8 cellular contexts compared by ENCODE assay signal in genomic region chr6:36875250-36875633, GRCh38. TPM values are rescaled to one million over a fixed set of nuclear protein-coding genes. Genes with fewer than 3 reads are reported as not detected.
A peak's percentile ranks its signal among the peaks of the same experiment; 100 is the strongest.
DNase-seq lines count a peak whose midpoint lies in the region; ATAC-seq and TF ChIP-seq lines count a peak whose summit lies in the region.

No MANE protein-coding gene starts in this region.

- H3K9me3 Mint-ChIP-seq in GM23338 (peaks cover 2% of the 10 kb centered on the region; the same call in 1 of the 3 replicates), T-cell (no peaks in the 10 kb centered on the region)

- H3K27ac ChIP-seq in GM23338 (ENCODE audit: low read depth): peak overlapping the region; percentile 95

- H3K4me1 ChIP-seq in GM23338 (ENCODE audit: insufficient read depth): peaks cover 10% of the 10 kb centered on the region

- no peaks in the 10 kb centered on the region for H4K20me1 ChIP-seq in GM23338 (replicated peaks; ENCODE audit: insufficient read depth)

- H3K27me3 Mint-ChIP-seq in GM23338 (ENCODE audit: insufficient read depth, low read depth, poor library complexity) (no peaks in the 10 kb centered on the region), T-cell (peaks cover 7 to 8% of the 10 kb centered on the region in 2 donors)

- DNase-seq in GM23338 (ENCODE audit: low spot score) (peak; percentile 34), T-cell (no peak), fibroblast of villous mesenchyme (ENCODE audit: low read depth) (no peak), skeletal muscle cell (ENCODE audit: low read depth) (no peak), germinal center (ENCODE audit: low spot score) (no peak), HuH-7.5 (ENCODE audit: low spot score) (no peak)

- H3K27ac Mint-ChIP-seq in GM23338: peak overlapping the region; percentile 100
- peak overlapping the region; percentile 99 to 100 for H3K27ac Mint-ChIP-seq in T-cell

- peaks cover 12% of the 10 kb centered on the region; the same call in 1 of the 2 replicates for H3K36me3 ChIP-seq in GM23338 (ENCODE audit: insufficient read depth)

- peaks cover 11% of the 10 kb centered on the region for H3K4me1 Mint-ChIP-seq in GM23338
- peaks cover 38 to 47% (median 42%) of the 10 kb centered on the region in 3 donors for H3K4me1 Mint-ChIP-seq in T-cell

- no peak for TF ChIP-seq CTCF in GM23338 (conservative IDR thresholded peaks at IDR 0.05; ENCODE audit: low read depth in 2 of 2)
- TF ChIP-seq CTCF in fibroblast of villous mesenchyme (IDR thresholded peaks at IDR 0.05; ENCODE audit: insufficient read depth, low read depth, low read length): no peak

- peak overlapping the region; percentile 30 for H2AFZ ChIP-seq in GM23338

- H3K4me3 ChIP-seq in GM23338 (peak overlapping the region; percentile 62), fibroblast of villous mesenchyme (ENCODE audit: low read depth, low read length) (peak overlapping the region; percentile 99), skeletal muscle cell (ENCODE audit: low read depth, low read length) (peak overlapping the region; percentile 89)

- CTCF ChIA-PET in T-cell (lab: Charles Lee): interaction anchor here (0.5 to 4.7 kb wide), 8 partner anchors 10 to 328 kb away, joined by 3 to 49 read pairs (median 4); partner anchors contain the start of gene C6orf89 (in 1 of the 2)

- H3K9me2 ChIP-seq in GM23338 (ENCODE audit: insufficient read depth): no peaks in the 10 kb centered on the region

- ATAC-seq in GM23338 (no peak), T-cell (replicated peaks in 1 of 4) (no peak), HG03196 (IDR thresholded peaks at IDR 0.05; ENCODE audit: unreplicated experiment) (no peak), HG03095 (IDR thresholded peaks at IDR 0.05; ENCODE audit: unreplicated experiment) (no peak)

- H3K27me3 ChIP-seq in GM23338 (ENCODE audit: insufficient read depth): no peaks in the 10 kb centered on the region

- H3K79me2 ChIP-seq in GM23338 (replicated peaks; ENCODE audit: insufficient read depth): peaks cover 39% of the 10 kb centered on the region

- H3K36me3 Mint-ChIP-seq in GM23338 (ENCODE audit: low read depth) (peaks cover 22% of the 10 kb centered on the region), T-cell (peaks cover 15% of the 10 kb centered on the region)

- no peaks in the 10 kb centered on the region for H3F3A ChIP-seq in GM23338 (replicated peaks; ENCODE audit: low read depth)

- H3K4me2 ChIP-seq in GM23338: peak overlapping the region; percentile 80

- peak overlapping the region; percentile 96 for H3K4me3 Mint-ChIP-seq in GM23338
- H3K4me3 Mint-ChIP-seq in T-cell: peak overlapping the region; percentile 88 to 96 (median 94)

- POLR2A ChIA-PET in T-cell (lab: Charles Lee): interaction anchor here (1.1 to 2.1 kb wide), 4 partner anchors 10 to 383 kb away, joined by 3 to 8 read pairs (median 5); partner anchors contain the start of genes C6orf89 (in 2 of the 2), TBC1D22B (in 1 of the 2) and TMEM217 (in 1 of the 2)

TF ChIP-seq in GM23338, 12 proteins besides CTCF, POLR2A, EP300 and RAD21:
- no peak for TF ChIP-seq EZH2phosphoT487 (IDR thresholded peaks at IDR 0.05; ENCODE audit: unreplicated experiment)
- no peak for TF ChIP-seq STAT1 (IDR thresholded peaks at IDR 0.05; ENCODE audit: unreplicated experiment)
- TF ChIP-seq ZNF331 (CRISPR knock-in tag; IDR thresholded peaks at IDR 0.05; ENCODE audit: low read depth): no peak
- no peak for TF ChIP-seq CREB1 (CRISPR knock-in tag; IDR thresholded peaks at IDR 0.05; ENCODE audit: low read depth)
- no peak for TF ChIP-seq ZNF114 (CRISPR knock-in tag; IDR thresholded peaks at IDR 0.05)
- no peak for TF ChIP-seq JUNB (IDR thresholded peaks at IDR 0.05; ENCODE audit: unreplicated experiment)
- TF ChIP-seq EZH2 (IDR thresholded peaks at IDR 0.05; ENCODE audit: low read depth, unreplicated experiment): no peak
TF ChIP-seq in GM23338: peak in this region for 0.

RNA-seq across cellular contexts. Expression of gene PPIL1, which starts 0.6 kb away (rescaled TPM):
- total RNA-seq in GM23338 (2014; rRNA removed; shearing (Covaris generic)): 79.4 and 82.9 TPM in 2 replicates
- 53.1 and 57.3 TPM in 2 replicates for polyA plus RNA-seq in GM23338 (2016; fragmentation: Nextera tagmentation; extraction: Ambion mirVana)
- total RNA-seq in T-cell: 10 to 100 TPM in 3 of 5 donors, 1 to 10 TPM in 2; 5.0 to 14.4 (median 10.6) TPM
- 25.4 and 55.3 TPM in 2 replicates for total RNA-seq in fibroblast of villous mesenchyme

RNA-seq across cellular contexts. Expression of gene C6orf89, which starts 10.5 kb away (rescaled TPM):
- 7.9 and 8.7 TPM in 2 replicates for total RNA-seq in GM23338 (2014; rRNA removed; shearing (Covaris generic))
- polyA plus RNA-seq in GM23338 (2016; fragmentation: Nextera tagmentation; extraction: Ambion mirVana): 3.6 and 3.7 TPM in 2 replicates
- 10 to 100 TPM; 32.6 to 57.9 (median 46.1) TPM for total RNA-seq in T-cell
- 48.3 and 63.9 TPM in 2 replicates for total RNA-seq in fibroblast of villous mesenchyme

RNA-seq across cellular contexts. Expression of gene CPNE5, which starts 36.0 kb away (rescaled TPM):
- total RNA-seq in GM23338 (2014; rRNA removed; shearing (Covaris generic)): 0.12 and 0.14 TPM in 2 replicates
- polyA plus RNA-seq in GM23338 (2016; fragmentation: Nextera tagmentation; extraction: Ambion mirVana): 0.37 and 0.42 TPM in 2 replicates
- total RNA-seq in T-cell (1 to 10 TPM in 3 of 5 donors, under 1 TPM in 2; 0.73 to 1.8 (median 1.1) TPM), fibroblast of villous mesenchyme (under 0.01 and 0.32 TPM in 2 replicates)
